In genomic region chr21:44873356-44874239, GRCh38 we compare ENCODE assay signal across 8 cellular contexts. TPM values are rescaled to one million over a fixed set of nuclear protein-coding genes. Genes with fewer than 3 reads are reported as not detected.
DNase-seq lines count a peak whose midpoint lies in the region; ATAC-seq and TF ChIP-seq lines count a peak whose summit lies in the region.

Gene PTTG1IP, minus strand, starts transcription at chr21:44873690. Its CDS starts 74 bp downstream, at chr21:44873616.

- H3K4me1 ChIP-seq in spleen: peaks cover 51 to 91% (median 73%) of the 10 kb centered on the region in 6 donors

- H3K9me3 ChIP-seq in spleen: no peaks in the 10 kb centered on the region

- ATAC-seq in GM19035 (IDR thresholded peaks at IDR 0.05; ENCODE audit: unreplicated experiment) (peak; percentile 82), HG03342 (IDR thresholded peaks at IDR 0.05; ENCODE audit: unreplicated experiment) (peak; percentile 64)

- peak within 1 kb of the TSS; percentile 95 to 100 (median 97) for H3K27ac ChIP-seq in spleen

- H3K36me3 ChIP-seq in spleen: no peaks in the 10 kb centered on the region

- intact Hi-C loops in spleen (cut with DNase I; ENCODE audit: low total_unique reads): loop anchor here (5.0 kb wide), 1 partner anchor 56 kb away; the partner anchor contains the start of gene SUMO3

- TF ChIP-seq CTCF in AG10803 (conservative IDR thresholded peaks at IDR 0.05; ENCODE audit: low read length) (no peak), spleen (IDR thresholded peaks at IDR 0.05 in 8 of 11, conservative IDR thresholded peaks at IDR 0.05 in 3 of 11) (peak in 1 of 11 experiments; percentile 32)

- H3K27me3 ChIP-seq in spleen (replicated peaks in 1 of 7): no peaks in the 10 kb centered on the region

- peak in 2 of 3 donors; percentile 33 to 73 for TF ChIP-seq POLR2A in spleen (IDR thresholded peaks at IDR 0.05)

- DNase-seq in AG10803 (ENCODE audit: low read depth): peak; percentile 95
- peak; percentile 94 to 99 for DNase-seq in NCI-H446 (lab: John Stamatoyannopoulos, UW)
- DNase-seq in activated CD4-positive, CD25-positive, alpha-beta regulatory T cell treated with anti-CD3 and anti-CD28 coated beads, Interleukin-2, amount 50 U/mL, for 16 hours (ENCODE audit: low read depth, low spot score): peak; percentile 99
- peak; percentile 99 for DNase-seq in central memory CD4-positive, alpha-beta T cell
- peak; percentile 98 for DNase-seq in inferior parietal cortex (ENCODE audit: extremely low spot score)
- DNase-seq in spleen: peak; percentile 100

- whole genome bisulfite sequencing in spleen, 5 donors: 0% methylated on average over 33 to 123 of the region's 123 CpGs

- H3K4me3 ChIP-seq in AG10803 (ENCODE audit: low read length) (peak within 1 kb of the TSS; percentile 89), spleen (peak within 1 kb of the TSS; percentile 69 to 98 (median 90))

RNA-seq across cellular contexts. Expression of gene PTTG1IP, which starts in this region (rescaled TPM):
- 100 to 1,000 TPM; 121 to 189 (median 165) TPM for total RNA-seq in spleen
- polyA plus RNA-seq in spleen: 10 to 100 TPM; 57.6 to 69.3 (median 64.9) TPM

Comparison
In these comparisons a context has a peak if more than half of its experiments do, and no peak if none do; other contexts are left out.
1. Peak in every context shown above with its lines: DNase-seq, ATAC-seq, H3K4me3 ChIP-seq and H3K27ac ChIP-seq.